8 cellular contexts compared by ENCODE assay signal in the genomic region with DNA sequence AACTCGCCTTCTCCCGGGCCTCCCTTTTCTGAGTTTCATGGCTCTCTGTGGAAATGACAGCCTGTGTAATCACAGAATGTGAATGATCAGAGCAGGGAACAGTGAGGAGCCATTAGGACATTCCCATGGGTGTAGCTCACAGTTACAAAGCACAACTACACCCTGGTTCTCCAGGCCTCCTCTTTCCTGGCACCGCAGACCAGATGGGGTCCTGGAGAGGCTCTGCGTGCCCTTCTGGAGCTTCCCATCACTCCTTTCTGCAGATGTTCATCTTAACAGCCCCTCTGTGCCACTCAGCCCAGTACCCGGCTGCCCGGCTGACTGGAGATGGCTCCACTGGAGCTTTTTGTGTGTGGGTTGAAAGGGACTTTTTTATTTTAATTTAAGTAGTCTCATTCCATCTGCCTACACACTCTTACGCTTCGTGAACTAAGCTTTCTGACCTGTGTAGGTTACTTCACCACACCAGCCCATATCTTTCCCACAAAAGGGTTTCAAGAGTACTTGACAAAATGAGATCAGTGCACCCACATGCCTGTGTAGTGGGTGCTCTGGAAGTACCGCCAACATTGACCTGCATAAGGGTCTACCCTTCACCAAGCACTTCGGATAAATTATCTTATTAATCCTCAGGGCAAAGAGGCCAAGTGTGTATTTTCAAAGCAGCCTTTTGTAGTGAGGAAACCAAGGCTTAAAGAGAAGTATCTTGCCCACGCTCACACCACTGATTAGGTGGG. TPM values are rescaled to one million over a fixed set of nuclear protein-coding genes. Genes with fewer than 3 reads are reported as not detected.
DNase-seq lines count a peak whose midpoint lies in the region; ATAC-seq and TF ChIP-seq lines count a peak whose summit lies in the region.

No MANE protein-coding gene starts in this region.

- H3K4me1 Mint-ChIP-seq in activated T-cell treated with anti-CD3 and anti-CD28 coated beads, Interleukin-2, amount 50 U/mL, for 72 hours (ENCODE audit: low read depth), result peaks cover 90% of the 10 kb centered on the region
- H3K4me1 Mint-ChIP-seq in stimulated activated naive CD8-positive, alpha-beta T cell treated with anti-CD3 and anti-CD28 coated beads, Interleukin-15, amount 100 ng/mL, for 72 hours, result peaks cover 79% of the 10 kb centered on the region

- peaks cover 7% of the 10 kb centered on the region in 2 donors for H3K4me1 ChIP-seq in lung (ENCODE audit: control insufficient read depth in 2 of 2, insufficient read depth in 2 of 2, low read length in 2 of 2)

- peak overlapping the region; percentile 80 to 90 for H3K4me3 Mint-ChIP-seq in activated T-cell treated with anti-CD3 and anti-CD28 coated beads, Interleukin-2, amount 50 U/mL, for 72 hours
- H3K4me3 Mint-ChIP-seq in stimulated activated naive CD8-positive, alpha-beta T cell treated with anti-CD3 and anti-CD28 coated beads, Interleukin-15, amount 100 ng/mL, for 72 hours, result peak overlapping the region; percentile 85 to 90

- intact Hi-C loops in posterior cingulate gyrus (cut with DNase I), result no loop called here

- peak overlapping the region; percentile 98 for H3K27ac Mint-ChIP-seq in activated T-cell treated with anti-CD3 and anti-CD28 coated beads, Interleukin-2, amount 50 U/mL, for 72 hours
- peak overlapping the region; percentile 99 to 100 for H3K27ac Mint-ChIP-seq in stimulated activated naive CD8-positive, alpha-beta T cell treated with anti-CD3 and anti-CD28 coated beads, Interleukin-15, amount 100 ng/mL, for 72 hours

- peak overlapping the region; percentile 47 to 88 for H3K27ac ChIP-seq in lung (ENCODE audit: low read depth in 1 of 2, low read length in 1 of 2)

- H3K36me3 Mint-ChIP-seq in activated T-cell treated with anti-CD3 and anti-CD28 coated beads, Interleukin-2, amount 50 U/mL, for 72 hours (ENCODE audit: insufficient read depth in 2 of 2), result peaks cover 6 to 16% of the 10 kb centered on the region in 2 donors

- no peaks in the 10 kb centered on the region for H3K9me3 Mint-ChIP-seq in activated T-cell treated with anti-CD3 and anti-CD28 coated beads, Interleukin-2, amount 50 U/mL, for 72 hours
- H3K9me3 Mint-ChIP-seq in stimulated activated naive CD8-positive, alpha-beta T cell treated with anti-CD3 and anti-CD28 coated beads, Interleukin-15, amount 100 ng/mL, for 72 hours, result no peaks in the 10 kb centered on the region

- no peaks in the 10 kb centered on the region for H3K9me3 ChIP-seq in lung (ENCODE audit: control insufficient read depth in 2 of 2, insufficient read depth in 1 of 2, low read length in 1 of 2)

- H3K4me3 ChIP-seq in lung, result no peak overlapping the region

- ATAC-seq in GM19351 (IDR thresholded peaks at IDR 0.05; ENCODE audit: unreplicated experiment) (peak; percentile 61), HG03460 (IDR thresholded peaks at IDR 0.05; ENCODE audit: unreplicated experiment) (peak; percentile 53), lung (ENCODE audit: insufficient read depth, low FRiP score) (peak; percentile 65)
- ATAC-seq in activated T-cell treated with anti-CD3 and anti-CD28 coated beads, Interleukin-2, amount 50 U/mL, for 72 hours (replicated peaks in 1 of 2), result peak; percentile 69 to 76
- ATAC-seq in stimulated activated naive CD8-positive, alpha-beta T cell treated with anti-CD3 and anti-CD28 coated beads, Interleukin-15, amount 100 ng/mL, for 72 hours, result peak; percentile 85

- DNase-seq in AG08395 (ENCODE audit: low spot score) (peak; percentile 20), lung (ENCODE audit: low spot score) (peak; percentile 36), posterior cingulate gyrus (no peak), NCI-H128 (lab: John Stamatoyannopoulos, UW; ENCODE audit: unreplicated experiment) (no peak)
- DNase-seq in activated T-cell treated with anti-CD3 and anti-CD28 coated beads, Interleukin-2, amount 50 U/mL, for 72 hours, result peak; percentile 71 to 83
- peak; percentile 68 to 78 for DNase-seq in stimulated activated naive CD8-positive, alpha-beta T cell treated with anti-CD3 and anti-CD28 coated beads, Interleukin-15, amount 100 ng/mL, for 72 hours

- WGBS in lung, 2 donors, result 62 to 80% methylated on average over 11 of the region's 11 CpGs

- no peaks in the 10 kb centered on the region for H3K27me3 Mint-ChIP-seq in activated T-cell treated with anti-CD3 and anti-CD28 coated beads, Interleukin-2, amount 50 U/mL, for 72 hours (ENCODE audit: low read depth)
- H3K27me3 Mint-ChIP-seq in stimulated activated naive CD8-positive, alpha-beta T cell treated with anti-CD3 and anti-CD28 coated beads, Interleukin-15, amount 100 ng/mL, for 72 hours, result no peaks in the 10 kb centered on the region

- no peaks in the 10 kb centered on the region for H3K27me3 ChIP-seq in lung (ENCODE audit: control insufficient read depth, insufficient read depth)

- peaks cover 6 to 7% of the 10 kb centered on the region in 2 donors for H3K36me3 ChIP-seq in lung (ENCODE audit: control insufficient read depth in 2 of 2, insufficient read depth in 2 of 2, low read length in 2 of 2)

- TF ChIP-seq CTCF in lung (IDR thresholded peaks at IDR 0.05; ENCODE audit: control extremely low read depth, extremely low read depth), result no peak

RNA-seq across cellular contexts. Expression of a gene that starts 29.8 kb away (rescaled TPM):
- 100 to 1,000 TPM; 127 to 131 TPM for total RNA-seq in activated T-cell treated with anti-CD3 and anti-CD28 coated beads, Interleukin-2, amount 50 U/mL, for 72 hours
- 100 to 1,000 TPM in 1 of 2 donors, 10 to 100 TPM in 1; 68.1 to 155 TPM for total RNA-seq in lung
- polyA plus RNA-seq in lung, result 10 to 100 TPM; 70.6 to 81.2 TPM

RNA-seq across cellular contexts. Expression of a gene that starts 52.2 kb away (rescaled TPM):
- 1 to 10 TPM; 2.0 to 3.2 TPM for total RNA-seq in activated T-cell treated with anti-CD3 and anti-CD28 coated beads, Interleukin-2, amount 50 U/mL, for 72 hours
- under 1 TPM in 1 of 2 donors, not detected in 1; 0.34 TPM for total RNA-seq in lung
- polyA plus RNA-seq in lung, result under 1 TPM in 1 of 2 donors, not detected in 1; 0.02 TPM

Comparison
In these comparisons a context has a peak if more than half of its experiments do, and no peak if none do; other contexts are left out.
1. DNase-seq: peak in AG08395 (single experiment), activated T-cell treated with anti-CD3 and anti-CD28 coated beads, Interleukin-2, amount 50 U/mL, for 72 hours (2 of 2), lung (single experiment) and stimulated activated naive CD8-positive, alpha-beta T cell treated with anti-CD3 and anti-CD28 coated beads, Interleukin-15, amount 100 ng/mL, for 72 hours (2 of 2); none in posterior cingulate gyrus (0 of 10) and NCI-H128 (single experiment).
2. Peak in every context shown above with its lines, with median percentiles within 50 percentile points of each other: ATAC-seq.